Comparison of ENCODE assay signal across 14 cellular contexts in the genomic region with DNA sequence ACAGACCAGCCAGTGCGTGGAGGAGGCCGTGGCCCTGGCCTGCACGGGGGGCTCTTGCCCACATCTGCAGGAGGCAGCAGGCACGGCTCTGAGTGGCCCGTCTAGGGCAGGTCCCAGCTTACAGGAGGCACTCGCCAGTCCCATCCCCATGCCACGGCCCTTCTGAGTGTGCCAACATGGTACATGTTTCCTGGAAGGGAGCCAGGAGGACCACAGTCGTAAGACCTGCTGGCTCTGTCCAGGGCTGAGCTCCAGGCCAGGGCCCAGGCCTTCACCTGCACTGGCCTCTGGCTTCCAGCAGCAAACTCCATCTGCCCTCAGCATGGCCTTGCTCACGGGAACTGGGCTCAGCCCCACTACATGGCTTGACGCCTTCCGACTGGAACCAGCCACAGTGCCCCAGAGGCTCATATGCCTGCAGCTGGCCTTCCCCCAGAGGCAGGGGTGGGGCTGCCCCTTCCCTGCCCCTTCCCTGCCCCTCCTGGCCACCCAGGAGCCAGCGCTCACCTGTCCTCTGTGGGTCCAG. TPM values are rescaled to one million over a fixed set of nuclear protein-coding genes. Genes with fewer than 3 reads are reported as not detected.
"Had no signal": no experiment of that assay in that cellular context is flagged by ENCODE, and none has a peak within 500 bp of the region (broad histone marks: within the 10 kb centered on the region; RNA-seq: fewer than 3 reads in every experiment).

No MANE protein-coding gene starts in this region.

- DNase-seq: activated CD4-positive, alpha-beta T cell treated with anti-CD3 and anti-CD28 coated beads, Interleukin-2, amount 50 U/mL, for 48 hours; caudate nucleus; colonic mucosa; naive thymus-derived CD4-positive, alpha-beta T cell; occipital lobe; stimulated activated CD4-positive, alpha-beta T cell treated with anti-CD3 and anti-CD28 coated beads, Interleukin-12 subunit alpha, Interleukin-12 subunit beta, amount 100 ng/mL, for 4 hours; stimulated activated CD4-positive, alpha-beta T cell treated with anti-CD3 and anti-CD28 coated beads, Interleukin-2, amount 100 ng/mL, for 24 hours; stomach had no signal

- H3K4me1 ChIP-seq: colonic mucosa had no signal

- H3K27ac ChIP-seq: adrenal gland, colonic mucosa, prostate gland, stomach, thoracic aorta had no signal

- ATAC-seq: activated T-helper 17 cell treated with anti-CD3 and anti-CD28 coated beads, Interleukin-2, amount 50 U/mL, for 72 hours; esophagus mucosa; naive thymus-derived CD4-positive, alpha-beta T cell had no signal

- H3K36me3 ChIP-seq: adrenal gland, colonic mucosa, prostate gland, stomach, thoracic aorta had no signal

- H3K9me3 ChIP-seq: adrenal gland, colonic mucosa, prostate gland, stomach, thoracic aorta had no signal

- H3K4me3 ChIP-seq: adrenal gland, colonic mucosa, prostate gland, stomach, thoracic aorta had no signal

RNA-seq across cellular contexts. Expression of gene NKD2, which starts 3.8 kb away (rescaled TPM):
- total RNA-seq: mononuclear cell had no signal
- polyA plus RNA-seq: naive thymus-derived CD4-positive, alpha-beta T cell had no signal
